ENCODE assay signal across 19 cellular contexts in genomic region chr4:138367942-138368341, GRCh38.
DNase-seq lines count a peak whose midpoint lies in the region; ATAC-seq lines count a peak whose summit lies in the region.
"Had no signal": no experiment of that assay in that cellular context is flagged by ENCODE, and none has a peak within 500 bp of the region (broad histone marks: within the 10 kb centered on the region; RNA-seq: fewer than 3 reads in every experiment).

No MANE protein-coding gene starts in this region.

- peak; percentile 17 for DNase-seq in NCI-H748 (lab: John Stamatoyannopoulos, UW; ENCODE audit: unreplicated experiment)
- no peak for DNase-seq in NCI-H748 treated with DMSO at 0.1 percent for 48 hours (lab: John Stamatoyannopoulos, UW)
- DNase-seq in NCI-H69 (lab: John Stamatoyannopoulos, UW) = peak; percentile 3
- DNase-seq in left kidney (ENCODE audit: low read depth, low spot score) = peak; percentile 16
- DNase-seq in putamen (ENCODE audit: low spot score) = peak; percentile 10
- DNase-seq in GM19238 (ENCODE audit: insufficient read length, low spot score) = no peak
- DNase-seq: CD4-positive, alpha-beta memory T cell; DND-41; GM23248; NCI-H1105; NCI-H1694 treated with DMSO at 0.1 percent for 48 hours; NCI-H446; NCI-H82; PC-3; RPMI8226; SHP77 treated with DMSO at 0.1 percent for 48 hours; SK-N-SH had no signal

- ATAC-seq in HG03521 (IDR thresholded peaks at IDR 0.05; ENCODE audit: unreplicated experiment) (no peak), GM18867 (IDR thresholded peaks at IDR 0.05; ENCODE audit: unreplicated experiment) (no peak)
- ATAC-seq: PC-3 had no signal

Comparison
In these comparisons a context has a peak if more than half of its experiments do, and no peak if none do; other contexts are left out.
1. DNase-seq: peak in NCI-H748 (single experiment), NCI-H69 (single experiment), left kidney (single experiment) and putamen (single experiment); none in NCI-H748 treated with DMSO at 0.1 percent for 48 hours (single experiment) and GM19238 (single experiment).